In genomic region chr16:11149011-11149616, GRCh38 we compare ENCODE assay signal across 1 cellular context.
A peak's percentile ranks its signal among the peaks of the same experiment; 100 is the strongest.
TF ChIP-seq lines count a peak whose summit lies in the region.

No MANE protein-coding gene starts in this region.

TF ChIP-seq in K562, 482 proteins besides CTCF, POLR2A, EP300 and RAD21 (continued from another document):
- TF ChIP-seq ZNF277 (CRISPR knock-in tag; IDR thresholded peaks at IDR 0.05; ENCODE audit: borderline replicate concordance) (no peak), ILK (tag; IDR thresholded peaks at IDR 0.05; ENCODE audit: borderline replicate concordance, low read depth) (no peak), TRIM28 (IDR thresholded peaks at IDR 0.05) (no peak), ZFX (CRISPR knock-in tag; IDR thresholded peaks at IDR 0.05) (no peak), PPARD (CRISPR knock-in tag; IDR thresholded peaks at IDR 0.05) (no peak), STAT6 (CRISPR knock-in tag; IDR thresholded peaks at IDR 0.05) (no peak), ZFP30 (CRISPR knock-in tag; IDR thresholded peaks at IDR 0.05; ENCODE audit: borderline replicate concordance) (no peak), POLR2AphosphoS5 (IDR thresholded peaks at IDR 0.05; ENCODE audit: control insufficient read depth, insufficient read depth, low read depth, low read length) (0 out of 2 replicates have a peak, but pooled peaks have one; percentile 30), NFIX (CRISPR knock-in tag; IDR thresholded peaks at IDR 0.05; ENCODE audit: low read depth) (no peak), RFX5 (IDR thresholded peaks at IDR 0.05; ENCODE audit: low read depth, low read length) (no peak), CREBBP (IDR thresholded peaks at IDR 0.05; ENCODE audit: low read depth, low read length) (no peak), TAF15 (IDR thresholded peaks at IDR 0.05; ENCODE audit: low read depth, low read length) (no peak), HMG20B (CRISPR knock-in tag; IDR thresholded peaks at IDR 0.05) (no peak), DIDO1 (tag; IDR thresholded peaks at IDR 0.05; ENCODE audit: low read depth) (no peak), SIRT6 (IDR thresholded peaks at IDR 0.05; ENCODE audit: low read depth, low read length) (no peak), THRB (CRISPR knock-in tag; conservative IDR thresholded peaks at IDR 0.05) (no peak), ZNF224 (CRISPR knock-in tag; IDR thresholded peaks at IDR 0.05) (no peak), ZBTB1 (CRISPR knock-in tag; IDR thresholded peaks at IDR 0.05; ENCODE audit: borderline replicate concordance, low read depth) (no peak), SMARCE1 (IDR thresholded peaks at IDR 0.05) (peak; percentile 87), CCNT2 (IDR thresholded peaks at IDR 0.05; ENCODE audit: borderline replicate concordance, extremely low read depth, insufficient read length, low read depth, low read length) (peak; percentile 54), MXD1 (CRISPR knock-in tag; IDR thresholded peaks at IDR 0.05; ENCODE audit: borderline replicate concordance, poor library complexity, severe bottlenecking) (no peak), ZNF592 (IDR thresholded peaks at IDR 0.05) (peak; percentile 46; the same call in 1 of the 2 replicates), XRCC4 (IDR thresholded peaks at IDR 0.05; ENCODE audit: extremely low read depth, insufficient read depth, insufficient read length) (no peak), MYBL2 (IDR thresholded peaks at IDR 0.05; ENCODE audit: low read depth) (no peak), MYBL2 (CRISPR knock-in tag; IDR thresholded peaks at IDR 0.05; ENCODE audit: borderline replicate concordance) (no peak), ZNF140 (CRISPR knock-in tag; IDR thresholded peaks at IDR 0.05) (no peak), POLR2G (IDR thresholded peaks at IDR 0.05; ENCODE audit: low read depth, low read length) (no peak), SMC3 (conservative IDR thresholded peaks at IDR 0.05; ENCODE audit: insufficient read depth, low read depth, low read length) (no peak), ATF6 (CRISPR knock-in tag; IDR thresholded peaks at IDR 0.05) (no peak), ZKSCAN3 (CRISPR knock-in tag; IDR thresholded peaks at IDR 0.05) (no peak), ZBTB9 (CRISPR knock-in tag; IDR thresholded peaks at IDR 0.05) (no peak), ZNF445 (CRISPR knock-in tag; IDR thresholded peaks at IDR 0.05; ENCODE audit: low read depth) (no peak)
